In the genomic region with DNA sequence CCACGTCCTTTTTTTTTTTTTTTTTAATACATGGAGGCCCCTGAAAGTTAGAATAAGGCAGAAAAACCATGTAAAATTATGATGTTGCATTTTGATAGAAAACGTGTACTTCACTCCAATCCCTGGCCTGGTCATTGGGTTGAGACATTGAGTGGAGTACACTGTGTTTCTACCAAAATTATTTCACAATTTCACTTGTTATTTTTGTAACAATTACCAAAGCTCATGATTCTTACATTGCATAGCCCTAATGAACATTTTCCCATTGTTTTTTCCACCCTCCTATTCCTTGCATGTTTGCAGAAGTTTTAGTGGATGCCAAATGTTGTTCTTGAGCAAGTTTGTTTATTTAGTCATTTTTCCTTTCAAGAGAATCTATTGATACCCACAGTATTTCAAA, we compare ENCODE assay signal across 1 cellular context.
TF ChIP-seq lines count a peak whose summit lies in the region.

No MANE protein-coding gene starts in this region.

TF ChIP-seq in HepG2, 621 proteins besides CTCF, POLR2A, EP300 and RAD21 (continued from another document):
- TF ChIP-seq ZNF646 (CRISPR knock-in tag; IDR thresholded peaks at IDR 0.05) (no peak), MED13 (CRISPR knock-in tag; IDR thresholded peaks at IDR 0.05) (no peak), LBX2 (CRISPR knock-in tag; IDR thresholded peaks at IDR 0.05; ENCODE audit: borderline replicate concordance) (no peak), MAF1 (CRISPR knock-in tag; IDR thresholded peaks at IDR 0.05; ENCODE audit: borderline replicate concordance) (no peak), FOSL1 (CRISPR knock-in tag; IDR thresholded peaks at IDR 0.05; ENCODE audit: borderline replicate concordance) (no peak), ZNF563 (CRISPR knock-in tag; IDR thresholded peaks at IDR 0.05) (no peak), ZNF549 (CRISPR knock-in tag; IDR thresholded peaks at IDR 0.05) (no peak)
